In the genomic region with DNA sequence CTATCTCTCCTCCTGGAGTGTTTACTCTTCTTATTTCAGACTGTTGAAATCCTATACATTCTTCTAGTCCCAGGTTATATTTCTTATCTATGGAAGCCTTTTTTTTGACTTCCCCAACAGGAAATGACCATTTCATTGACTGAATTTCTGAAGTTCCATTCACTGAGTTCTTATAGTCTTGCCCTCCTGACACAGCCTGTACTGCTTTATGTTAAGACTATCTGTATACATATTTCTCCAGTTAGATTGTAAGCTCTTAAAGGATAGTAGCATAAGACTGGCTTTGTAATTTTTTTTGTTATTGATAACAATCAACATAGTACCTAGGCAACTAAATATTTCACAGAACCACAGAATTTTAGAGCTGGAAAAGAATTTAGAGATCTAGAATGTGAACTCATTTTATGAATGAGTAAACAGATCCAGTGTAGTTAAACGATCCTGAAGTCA, we compare ENCODE assay signal across 11 cellular contexts. TPM values are rescaled to one million over a fixed set of nuclear protein-coding genes. Genes with fewer than 3 reads are reported as not detected.
A peak's percentile ranks its signal among the peaks of the same experiment; 100 is the strongest.
DNase-seq lines count a peak whose midpoint lies in the region; ATAC-seq, FAIRE-seq and TF ChIP-seq lines count a peak whose summit lies in the region.
"Had no signal": no experiment of that assay in that cellular context is flagged by ENCODE, and none has a peak within 500 bp of the region (broad histone marks: within the 10 kb centered on the region; RNA-seq: fewer than 3 reads in every experiment).

No MANE protein-coding gene starts in this region.

- H3K9me3 Mint-ChIP-seq in Caco-2 (ENCODE audit: unreplicated experiment): no peaks in the 10 kb centered on the region
- no peaks in the 10 kb centered on the region for H3K9me3 Mint-ChIP-seq in nephron
- H3K9me3 Mint-ChIP-seq: naive B cell had no signal

- intact Hi-C loops in Caco-2 (cut with micrococcal nuclease; ENCODE audit: unreplicated experiment): no loop called here

- TSS peak; percentile 28 for BruUV-seq in Caco-2 (replicated peaks; lab: Mats Ljungman, UMichigan)

- POLR2A ChIA-PET in Caco-2 (lab: Charles Lee): interaction anchor here (0.5 kb wide), 1 partner anchor 24 kb away, joined by 4 read pairs; no protein-coding TSS in a partner anchor

- no peaks in the 10 kb centered on the region for H3K36me3 ChIP-seq in Caco-2 (ENCODE audit: control insufficient read depth, insufficient read depth, low read length)
- H3K36me3 ChIP-seq in bronchial epithelial cell (ENCODE audit: control insufficient read depth, insufficient read depth, low read length): no peaks in the 10 kb centered on the region

- H3K4me1 Mint-ChIP-seq in Caco-2 (ENCODE audit: low read depth, unreplicated experiment) (peaks cover 28% of the 10 kb centered on the region), nephron (peaks cover 62% of the 10 kb centered on the region)

- CTCF ChIA-PET in Caco-2 (lab: Charles Lee): no interaction called here

- H3K4me3 Mint-ChIP-seq in Caco-2 (ENCODE audit: unreplicated experiment) (peak overlapping the region; percentile 51), nephron (no peak overlapping the region)
- H3K4me3 Mint-ChIP-seq: naive B cell had no signal

- ATAC-seq in GM18870 (IDR thresholded peaks at IDR 0.05; ENCODE audit: unreplicated experiment) (no peak), GM18867 (IDR thresholded peaks at IDR 0.05; ENCODE audit: unreplicated experiment) (no peak)

- H3K27me3 Mint-ChIP-seq in Caco-2 (ENCODE audit: insufficient read depth, unreplicated experiment) (no peaks in the 10 kb centered on the region), nephron (ENCODE audit: low read depth) (no peaks in the 10 kb centered on the region)
- H3K27me3 Mint-ChIP-seq: naive B cell had no signal

- peaks cover 23% of the 10 kb centered on the region for H3K4me1 ChIP-seq in Caco-2

- H3K4me3 ChIP-seq in Caco-2 (ENCODE audit: low read depth, low read length) (no peak overlapping the region), bronchial epithelial cell (ENCODE audit: low read depth, low read length) (no peak overlapping the region)
- H3K4me3 ChIP-seq: SK-N-MC had no signal

- FAIRE-seq in bronchial epithelial cell (lab: Jason Lieb, UNC): no peak
- FAIRE-seq: GM19239 had no signal

- TF ChIP-seq CTCF in Caco-2 (IDR thresholded peaks at IDR 0.05; ENCODE audit: insufficient read depth in 1 of 2, low read depth in 1 of 2, low read length in 1 of 2, severe bottlenecking in 1 of 2, unreplicated experiment in 1 of 2): no peak
- TF ChIP-seq CTCF in bronchial epithelial cell (IDR thresholded peaks at IDR 0.05; ENCODE audit: insufficient read depth, low read length, severe bottlenecking): no peak
- no peak for TF ChIP-seq CTCF in nephron (IDR thresholded peaks at IDR 0.05; ENCODE audit: unreplicated experiment in 3 of 3)

- H3K9me3 ChIP-seq in Caco-2: no peaks in the 10 kb centered on the region

- H3K27ac Mint-ChIP-seq in Caco-2 (ENCODE audit: unreplicated experiment) (peak overlapping the region; percentile 88), nephron (peak overlapping the region; percentile 4 to 47 (median 21))

- H3K27ac ChIP-seq in caudate nucleus (ENCODE audit: low read depth, low read length): no peak overlapping the region
- H3K27ac ChIP-seq: SK-N-MC had no signal

- peaks cover 6% of the 10 kb centered on the region for H3K36me3 Mint-ChIP-seq in Caco-2 (ENCODE audit: insufficient read depth, unreplicated experiment)
- no peaks in the 10 kb centered on the region for H3K36me3 Mint-ChIP-seq in nephron (ENCODE audit: low read depth)
- H3K36me3 Mint-ChIP-seq: naive B cell had no signal

- DNase-seq in Caco-2 (no peak), NCI-H226 (peak; percentile 88), bronchial epithelial cell (ENCODE audit: low read depth) (peak; percentile 50), caudate nucleus (lab: John Stamatoyannopoulos, UW) (no peak)
- no peak for DNase-seq in NK-92 treated with Interleukin-12 subunit alpha and Interleukin-12 subunit beta, amount 100 ng/mL, for 24 hours (lab: John Stamatoyannopoulos, UW)
- DNase-seq: naive B cell had no signal

- no peaks in the 10 kb centered on the region for H3K27me3 ChIP-seq in Caco-2 (replicated peaks; ENCODE audit: control insufficient read depth, insufficient read depth, low read length)
- H3K27me3 ChIP-seq in bronchial epithelial cell (ENCODE audit: control insufficient read depth, insufficient read depth, low read length): no peaks in the 10 kb centered on the region

RNA-seq across cellular contexts. Expression of a gene that starts 14.9 kb away (rescaled TPM):
- total RNA-seq in Caco-2 (2022): 104 and 114 TPM in 2 replicates
- total RNA-seq in bronchial epithelial cell: 163 and 228 TPM in 2 replicates

Comparison
In these comparisons a context has a peak if more than half of its experiments do, and no peak if none do; other contexts are left out.
1. DNase-seq: peak in NCI-H226 (single experiment) and bronchial epithelial cell (single experiment); none in Caco-2 (0 of 2), caudate nucleus (0 of 61) and NK-92 treated with Interleukin-12 subunit alpha and Interleukin-12 subunit beta, amount 100 ng/mL, for 24 hours (single experiment).